Comparison of ENCODE assay signal across 1 cellular context in genomic region chr10:45997994-45998763, GRCh38.
A peak's percentile ranks its signal among the peaks of the same experiment; 100 is the strongest.
TF ChIP-seq lines count a peak whose summit lies in the region.

No MANE protein-coding gene starts in this region.

TF ChIP-seq in HepG2, 621 proteins besides CTCF, POLR2A, EP300 and RAD21 (continued from another document and continues in another):
- TF ChIP-seq ZBTB40 (IDR thresholded peaks at IDR 0.05), result no peak
- no peak; the same call in 1 of the 2 replicates for TF ChIP-seq ZBTB40 (CRISPR knock-in tag; IDR thresholded peaks at IDR 0.05)
- no peak for TF ChIP-seq ZBED4 (CRISPR knock-in tag; IDR thresholded peaks at IDR 0.05; ENCODE audit: borderline replicate concordance)
- no peak for TF ChIP-seq HBP1 (CRISPR knock-in tag; IDR thresholded peaks at IDR 0.05; ENCODE audit: low read depth)
- peak; percentile 91; the same call in 1 of the 2 replicates for TF ChIP-seq LCORL (IDR thresholded peaks at IDR 0.05)
- TF ChIP-seq LCORL (CRISPR knock-in tag; IDR thresholded peaks at IDR 0.05), result peak; percentile 89
- TF ChIP-seq ZNF816 (CRISPR knock-in tag; IDR thresholded peaks at IDR 0.05; ENCODE audit: borderline replicate concordance), result peak; percentile 79; the same call in 1 of the 2 replicates
- peak; percentile 56; the same call in 1 of the 2 replicates for TF ChIP-seq ELF1 (CRISPR knock-in tag; IDR thresholded peaks at IDR 0.05)
- peak; percentile 54; the same call in 1 of the 2 replicates for TF ChIP-seq ZBTB25 (CRISPR knock-in tag; IDR thresholded peaks at IDR 0.05)
- TF ChIP-seq HMG20A (CRISPR knock-in tag; IDR thresholded peaks at IDR 0.05; ENCODE audit: borderline replicate concordance), result peak; percentile 94
- TF ChIP-seq ZNF549 (CRISPR knock-in tag; IDR thresholded peaks at IDR 0.05), result no peak
- TF ChIP-seq ZNF878 (CRISPR knock-in tag; IDR thresholded peaks at IDR 0.05), result 0 out of 2 replicates have a peak, but pooled peaks have one; percentile 37
- TF ChIP-seq UBTF (CRISPR knock-in tag; IDR thresholded peaks at IDR 0.05), result no peak
- no peak for TF ChIP-seq HMGA1 (CRISPR knock-in tag; conservative IDR thresholded peaks at IDR 0.05)
- TF ChIP-seq TGIF2 (CRISPR knock-in tag; IDR thresholded peaks at IDR 0.05), result no peak
- TF ChIP-seq NBN (conservative IDR thresholded peaks at IDR 0.05), result no peak
- no peak for TF ChIP-seq ZBTB21 (CRISPR knock-in tag; IDR thresholded peaks at IDR 0.05)
- TF ChIP-seq ZSCAN9 (CRISPR knock-in tag; IDR thresholded peaks at IDR 0.05; ENCODE audit: borderline replicate concordance), result 0 out of 2 replicates have a peak, but pooled peaks have one; percentile 62
- TF ChIP-seq MBNL3 (CRISPR knock-in tag; conservative IDR thresholded peaks at IDR 0.05), result no peak
- no peak for TF ChIP-seq ADNP (CRISPR knock-in tag; IDR thresholded peaks at IDR 0.05)
- TF ChIP-seq CBX5 (CRISPR knock-in tag; IDR thresholded peaks at IDR 0.05; ENCODE audit: borderline replicate concordance), result no peak
- peak; percentile 76 for TF ChIP-seq YEATS4 (CRISPR knock-in tag; IDR thresholded peaks at IDR 0.05; ENCODE audit: borderline replicate concordance)
- peak; percentile 98 for TF ChIP-seq NCOA2 (CRISPR knock-in tag; IDR thresholded peaks at IDR 0.05)
- TF ChIP-seq ZNF207 (IDR thresholded peaks at IDR 0.05; ENCODE audit: borderline replicate concordance), result no peak
- TF ChIP-seq PRDM4 (CRISPR knock-in tag; IDR thresholded peaks at IDR 0.05; ENCODE audit: borderline replicate concordance), result no peak
- peak; percentile 79; the same call in 1 of the 2 replicates for TF ChIP-seq ZFP82 (CRISPR knock-in tag; IDR thresholded peaks at IDR 0.05; ENCODE audit: borderline replicate concordance)
- TF ChIP-seq HCFC1 (IDR thresholded peaks at IDR 0.05; ENCODE audit: low read depth, low read length), result no peak
- 0 out of 2 replicates have a peak, but pooled peaks have one; percentile 53 for TF ChIP-seq ZNF124 (CRISPR knock-in tag; IDR thresholded peaks at IDR 0.05)
- no peak for TF ChIP-seq ZNF333 (CRISPR knock-in tag; IDR thresholded peaks at IDR 0.05; ENCODE audit: borderline replicate concordance)
- TF ChIP-seq TP53 (CRISPR knock-in tag; conservative IDR thresholded peaks at IDR 0.05), result no peak
- TF ChIP-seq MEIS1 (CRISPR knock-in tag; IDR thresholded peaks at IDR 0.05; ENCODE audit: borderline replicate concordance), result no peak
- TF ChIP-seq FOXM1 (CRISPR knock-in tag; IDR thresholded peaks at IDR 0.05), result no peak
- TF ChIP-seq ZNF446 (CRISPR knock-in tag; IDR thresholded peaks at IDR 0.05), result no peak
- TF ChIP-seq ZNF138 (CRISPR knock-in tag; IDR thresholded peaks at IDR 0.05; ENCODE audit: low read depth), result no peak
- TF ChIP-seq SKIL (CRISPR knock-in tag; IDR thresholded peaks at IDR 0.05; ENCODE audit: borderline replicate concordance), result peak; percentile 51; the same call in 1 of the 2 replicates
- TF ChIP-seq ZNF3 (CRISPR knock-in tag; IDR thresholded peaks at IDR 0.05), result no peak; the same call in 1 of the 2 replicates
- TF ChIP-seq ZNF660 (CRISPR knock-in tag; IDR thresholded peaks at IDR 0.05; ENCODE audit: borderline replicate concordance, low read depth), result no peak
- TF ChIP-seq TBL1XR1 (IDR thresholded peaks at IDR 0.05; ENCODE audit: borderline replicate concordance, low read length, partially characterized antibody), result peak; percentile 52
